26 cellular contexts compared by ENCODE assay signal in genomic region chr10:26303366-26303765, GRCh38.
DNase-seq lines count a peak whose midpoint lies in the region; ATAC-seq, FAIRE-seq and TF ChIP-seq lines count a peak whose summit lies in the region.
"Had no signal": no experiment of that assay in that cellular context is flagged by ENCODE, and none has a peak within 500 bp of the region (broad histone marks: within the 10 kb centered on the region; RNA-seq: fewer than 3 reads in every experiment).

No MANE protein-coding gene starts in this region.

- H3K4me3 Mint-ChIP-seq in nephron progenitor cell, result no peak overlapping the region
- H3K4me3 Mint-ChIP-seq: CD14-positive monocyte; CD4-positive, alpha-beta memory T cell; CD4-positive, CD25-positive, alpha-beta regulatory T cell had no signal

- H3K4me1 ChIP-seq in HepG2 (ENCODE audit: insufficient read depth, low read length), result no peaks in the 10 kb centered on the region
- no peaks in the 10 kb centered on the region for H3K4me1 ChIP-seq in right lobe of liver
- H3K4me1 ChIP-seq: A549, BE2C, BLaER1, Caco-2 had no signal

- no peak for TF ChIP-seq RAD21 in HepG2 (CRISPR knock-in tag; IDR thresholded peaks at IDR 0.05)

- H3K4me1 Mint-ChIP-seq in nephron progenitor cell, result peaks cover 6% of the 10 kb centered on the region
- H3K4me1 Mint-ChIP-seq: CD14-positive monocyte; CD4-positive, alpha-beta memory T cell; CD4-positive, CD25-positive, alpha-beta regulatory T cell had no signal

- POLR2A ChIA-PET in HepG2 (lab: Yijun Ruan, JAX), result no interaction called here

- no peak for TF ChIP-seq EP300 in HepG2 (IDR thresholded peaks at IDR 0.05; ENCODE audit: low read depth in 2 of 2, low read length in 2 of 2)
- no peak for TF ChIP-seq EP300 in HepG2 (CRISPR knock-in tag; IDR thresholded peaks at IDR 0.05; ENCODE audit: borderline replicate concordance)

- no TSS peak for BruUV-seq in HepG2 (replicated peaks; lab: Mats Ljungman, UMichigan)

- H3K27ac ChIP-seq in HepG2 (ENCODE audit: extremely low read length, insufficient read depth, low read length) (no peak overlapping the region), right lobe of liver (no peak overlapping the region), SK-N-MC (peak overlapping the region; percentile 74)
- H3K27ac ChIP-seq: 22Rv1, A549, BLaER1 had no signal

- DNase-seq in HepG2 (ENCODE audit: low spot score) (no peak), right lobe of liver (no peak), NCI-H69 (lab: John Stamatoyannopoulos, UW) (peak; percentile 43), SK-N-MC (ENCODE audit: low read depth, low spot score) (no peak), nephron progenitor cell (no peak), DMS79 treated with DMSO at 0.1 percent for 48 hours (lab: John Stamatoyannopoulos, UW) (no peak)
- DNase-seq: ACHN; BE2C; C1 segment of cervical spinal cord; Caco-2; Calu3; CD4-positive, alpha-beta memory T cell; CD4-positive, CD25-positive, alpha-beta regulatory T cell; DND-41; EL; GDM1 had no signal

- TF ChIP-seq POLR2A in HepG2 (IDR thresholded peaks at IDR 0.05; ENCODE audit: insufficient read depth in 1 of 2, low read depth in 2 of 2, low read length in 2 of 2) (no peak), right lobe of liver (IDR thresholded peaks at IDR 0.05) (no peak)

- H3K4me3 ChIP-seq in HepG2 (replicated peaks in 1 of 3; ENCODE audit: insufficient read depth in 1 of 3, low read depth in 2 of 3, low read length in 3 of 3), result no peak overlapping the region
- H3K4me3 ChIP-seq in right lobe of liver, result no peak overlapping the region
- peak overlapping the region; percentile 28; the same call in 1 of the 2 replicates for H3K4me3 ChIP-seq in SK-N-MC
- H3K4me3 ChIP-seq: A549, BLaER1, GM12878 had no signal

- TF ChIP-seq CTCF in HepG2 (CRISPR knock-in tag; IDR thresholded peaks at IDR 0.05) (no peak), right lobe of liver (IDR thresholded peaks at IDR 0.05) (no peak), nephron progenitor cell (IDR thresholded peaks at IDR 0.05) (no peak)

- peaks cover 6% of the 10 kb centered on the region for H3K27me3 Mint-ChIP-seq in nephron progenitor cell (ENCODE audit: low read depth, poor library complexity)

- no peaks in the 10 kb centered on the region for H3K9me3 ChIP-seq in HepG2 (ENCODE audit: low read length)
- no peaks in the 10 kb centered on the region for H3K9me3 ChIP-seq in right lobe of liver
- no peaks in the 10 kb centered on the region for H3K9me3 ChIP-seq in SK-N-MC (ENCODE audit: low read depth, low read length)
- H3K9me3 ChIP-seq: A549, BE2C, BLaER1, Caco-2 had no signal

- H3K36me3 ChIP-seq in HepG2 (replicated peaks in 1 of 2; ENCODE audit: control insufficient read depth in 1 of 2, insufficient read depth in 2 of 2, low read length in 2 of 2) (no peaks in the 10 kb centered on the region), right lobe of liver (no peaks in the 10 kb centered on the region), SK-N-MC (ENCODE audit: insufficient read depth, low read length) (no peaks in the 10 kb centered on the region)
- H3K36me3 ChIP-seq: BE2C, BLaER1 had no signal

- CTCF ChIA-PET in HepG2 (lab: Yijun Ruan, JAX; ENCODE audit: low intra/inter-chr PET ratio, low total read pairs), result no interaction called here

- ATAC-seq in HepG2 (no peak), right lobe of liver (no peak), GM18868 (IDR thresholded peaks at IDR 0.05; ENCODE audit: unreplicated experiment) (no peak), GM18867 (IDR thresholded peaks at IDR 0.05; ENCODE audit: unreplicated experiment) (no peak)
- ATAC-seq: A549, GM12878 had no signal

- no peaks in the 10 kb centered on the region for H3K79me2 ChIP-seq in HepG2 (ENCODE audit: insufficient read depth, low read length)

- intact Hi-C loops in HepG2 (cut with micrococcal nuclease; ENCODE audit: unreplicated experiment) (no loop called here), right lobe of liver (cut with DNase I) (no loop called here)

- H3K9ac ChIP-seq in HepG2 (ENCODE audit: insufficient read depth, low read depth, low read length) (no peak overlapping the region), SK-N-MC (ENCODE audit: insufficient read length) (no peak overlapping the region)
- H3K9ac ChIP-seq: BLaER1 had no signal

- in situ Hi-C loops in HepG2 (cut with HindIII; ENCODE audit: extremely low pct_ligation_motif_present, low pct_unique_long_range_greater_than_20kb), result no loop called here

- H4K20me1 ChIP-seq in HepG2 (ENCODE audit: insufficient read depth, low read length), result no peaks in the 10 kb centered on the region
- H4K20me1 ChIP-seq: BLaER1 had no signal

- no peaks in the 10 kb centered on the region for H3K36me3 Mint-ChIP-seq in nephron progenitor cell (ENCODE audit: low read depth)
- H3K36me3 Mint-ChIP-seq: CD14-positive monocyte; CD4-positive, alpha-beta memory T cell; CD4-positive, CD25-positive, alpha-beta regulatory T cell had no signal

- FAIRE-seq in HepG2 (lab: Jason Lieb, UNC), result no peak
- FAIRE-seq: A549, D721Med, GM12878, GM12892, GM18507 had no signal

- no peaks in the 10 kb centered on the region for H3K9me3 Mint-ChIP-seq in nephron progenitor cell

- no peak overlapping the region for H3K4me2 ChIP-seq in HepG2 (ENCODE audit: low read depth, low read length)
- H3K4me2 ChIP-seq: A549, BLaER1 had no signal

- H2AFZ ChIP-seq in HepG2 (ENCODE audit: low read length), result no peak overlapping the region

- H3K27ac Mint-ChIP-seq in nephron progenitor cell, result peak overlapping the region; percentile 70
- H3K27ac Mint-ChIP-seq: CD14-positive monocyte; CD4-positive, alpha-beta memory T cell; CD4-positive, CD25-positive, alpha-beta regulatory T cell had no signal

- H3K27me3 ChIP-seq in HepG2 (ENCODE audit: control insufficient read depth in 1 of 2, insufficient read depth in 2 of 2, low read length in 2 of 2) (no peaks in the 10 kb centered on the region), right lobe of liver (no peaks in the 10 kb centered on the region)
- H3K27me3 ChIP-seq: BE2C, BLaER1 had no signal

TF ChIP-seq in HepG2, 621 proteins besides CTCF, POLR2A, EP300 and RAD21:
- TF ChIP-seq HNRNPK (IDR thresholded peaks at IDR 0.05; ENCODE audit: low read depth, low read length, poor library complexity, severe bottlenecking) (peak; percentile 85), KDM6A (CRISPR knock-in tag; IDR thresholded peaks at IDR 0.05; ENCODE audit: low read depth) (no peak)
